ENCODE assay signal across 1 cellular context in the genomic region with DNA sequence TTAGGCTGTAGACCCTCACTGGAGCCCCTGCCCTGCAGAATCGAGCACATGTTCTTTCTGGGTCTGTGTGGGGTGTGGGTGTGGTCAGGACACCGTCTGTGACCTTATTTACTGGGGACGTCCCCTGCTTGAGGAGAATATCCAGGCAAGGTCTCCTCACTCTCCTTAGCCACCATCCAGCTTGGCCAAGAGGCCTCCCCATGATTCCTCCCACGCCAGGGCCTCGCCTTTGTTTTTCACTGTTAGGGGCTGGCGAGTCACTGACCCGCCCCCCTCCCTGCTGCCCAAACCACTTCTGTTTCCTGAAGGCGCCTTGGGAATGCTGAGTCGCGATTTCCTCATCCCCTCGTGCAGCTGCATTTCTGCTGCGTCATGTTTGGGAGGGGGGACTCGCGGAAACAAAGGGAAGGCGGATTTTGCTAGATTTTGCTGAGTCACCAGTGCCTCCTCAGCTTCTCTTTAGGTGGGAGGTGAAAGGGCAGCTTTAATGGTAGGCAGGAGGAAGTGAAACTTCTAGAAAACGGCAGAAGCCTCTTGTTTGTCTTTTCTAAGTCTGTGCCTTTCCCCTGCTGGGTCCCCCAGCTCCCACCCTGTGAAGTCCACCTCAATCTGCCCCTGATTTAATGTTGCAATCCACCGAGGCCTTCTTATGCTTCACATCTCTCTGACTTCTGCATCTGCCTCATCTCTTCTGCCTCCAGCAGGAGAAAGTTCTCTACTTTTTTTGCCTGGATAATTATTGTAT.
TF ChIP-seq lines count a peak whose summit lies in the region.

No MANE protein-coding gene starts in this region.

TF ChIP-seq in HepG2, 621 proteins besides CTCF, POLR2A, EP300 and RAD21 (continued from another document and continues in another):
- TF ChIP-seq, protein P1, sequence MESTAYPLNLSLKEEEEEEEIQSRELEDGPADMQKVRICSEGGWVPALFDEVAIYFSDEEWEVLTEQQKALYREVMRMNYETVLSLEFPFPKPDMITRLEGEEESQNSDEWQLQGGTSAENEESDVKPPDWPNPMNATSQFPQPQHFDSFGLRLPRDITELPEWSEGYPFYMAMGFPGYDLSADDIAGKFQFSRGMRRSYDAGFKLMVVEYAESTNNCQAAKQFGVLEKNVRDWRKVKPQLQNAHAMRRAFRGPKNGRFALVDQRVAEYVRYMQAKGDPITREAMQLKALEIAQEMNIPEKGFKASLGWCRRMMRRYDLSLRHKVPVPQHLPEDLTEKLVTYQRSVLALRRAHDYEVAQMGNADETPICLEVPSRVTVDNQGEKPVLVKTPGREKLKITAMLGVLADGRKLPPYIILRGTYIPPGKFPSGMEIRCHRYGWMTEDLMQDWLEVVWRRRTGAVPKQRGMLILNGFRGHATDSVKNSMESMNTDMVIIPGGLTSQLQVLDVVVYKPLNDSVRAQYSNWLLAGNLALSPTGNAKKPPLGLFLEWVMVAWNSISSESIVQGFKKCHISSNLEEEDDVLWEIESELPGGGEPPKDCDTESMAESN (CRISPR knock-in tag; conservative IDR thresholded peaks at IDR 0.05), result peak; percentile 51; the same call in 1 of the 2 replicates
- TF ChIP-seq, protein P2, sequence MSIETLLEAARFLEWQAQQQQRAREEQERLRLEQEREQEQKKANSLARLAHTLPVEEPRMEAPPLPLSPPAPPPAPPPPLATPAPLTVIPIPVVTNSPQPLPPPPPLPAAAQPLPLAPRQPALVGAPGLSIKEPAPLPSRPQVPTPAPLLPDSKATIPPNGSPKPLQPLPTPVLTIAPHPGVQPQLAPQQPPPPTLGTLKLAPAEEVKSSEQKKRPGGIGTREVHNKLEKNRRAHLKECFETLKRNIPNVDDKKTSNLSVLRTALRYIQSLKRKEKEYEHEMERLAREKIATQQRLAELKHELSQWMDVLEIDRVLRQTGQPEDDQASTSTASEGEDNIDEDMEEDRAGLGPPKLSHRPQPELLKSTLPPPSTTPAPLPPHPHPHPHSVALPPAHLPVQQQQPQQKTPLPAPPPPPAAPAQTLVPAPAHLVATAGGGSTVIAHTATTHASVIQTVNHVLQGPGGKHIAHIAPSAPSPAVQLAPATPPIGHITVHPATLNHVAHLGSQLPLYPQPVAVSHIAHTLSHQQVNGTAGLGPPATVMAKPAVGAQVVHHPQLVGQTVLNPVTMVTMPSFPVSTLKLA (IDR thresholded peaks at IDR 0.05), result peak; percentile 86
- 0 out of 2 replicates have a peak, but pooled peaks have one; percentile 28 for TF ChIP-seq TP53 (CRISPR knock-in tag; conservative IDR thresholded peaks at IDR 0.05)
- TF ChIP-seq ZNF160 (CRISPR knock-in tag; IDR thresholded peaks at IDR 0.05), result peak; percentile 46; the same call in 1 of the 2 replicates
- peak; percentile 82 for TF ChIP-seq TEAD3 (CRISPR knock-in tag; optimal IDR thresholded peaks at IDR 0.05; ENCODE audit: borderline replicate concordance)
- peak; percentile 80 for TF ChIP-seq IRF2 (CRISPR knock-in tag; IDR thresholded peaks at IDR 0.05)
- TF ChIP-seq ZNF430 (CRISPR knock-in tag; IDR thresholded peaks at IDR 0.05), result peak; percentile 59; the same call in 1 of the 2 replicates
- TF ChIP-seq, protein P3, sequence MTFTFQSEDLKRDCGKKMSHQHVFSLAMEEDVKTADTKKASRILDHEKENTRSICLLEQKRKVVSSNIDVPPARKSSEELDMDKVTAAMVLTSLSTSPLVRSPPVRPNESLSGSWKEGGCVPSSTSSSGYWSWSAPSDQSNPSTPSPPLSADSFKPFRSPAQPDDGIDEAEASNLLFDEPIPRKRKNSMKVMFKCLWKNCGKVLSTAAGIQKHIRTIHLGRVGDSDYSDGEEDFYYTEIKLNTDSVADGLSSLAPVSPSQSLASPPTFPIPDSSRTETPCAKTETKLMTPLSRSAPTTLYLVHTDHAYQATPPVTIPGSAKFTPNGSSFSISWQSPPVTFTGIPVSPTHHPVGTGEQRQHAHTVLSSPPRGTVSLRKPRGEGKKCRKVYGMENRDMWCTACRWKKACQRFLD (CRISPR knock-in tag; IDR thresholded peaks at IDR 0.05; ENCODE audit: borderline replicate concordance), result peak; percentile 44; the same call in 1 of the 2 replicates
- no peak for TF ChIP-seq PRPF4 (IDR thresholded peaks at IDR 0.05; ENCODE audit: low read depth, low read length, poor library complexity, severe bottlenecking)
- peak; percentile 38; the same call in 1 of the 2 replicates for TF ChIP-seq FOXC1 (CRISPR knock-in tag; IDR thresholded peaks at IDR 0.05; ENCODE audit: borderline replicate concordance)
- TF ChIP-seq, protein P4, sequence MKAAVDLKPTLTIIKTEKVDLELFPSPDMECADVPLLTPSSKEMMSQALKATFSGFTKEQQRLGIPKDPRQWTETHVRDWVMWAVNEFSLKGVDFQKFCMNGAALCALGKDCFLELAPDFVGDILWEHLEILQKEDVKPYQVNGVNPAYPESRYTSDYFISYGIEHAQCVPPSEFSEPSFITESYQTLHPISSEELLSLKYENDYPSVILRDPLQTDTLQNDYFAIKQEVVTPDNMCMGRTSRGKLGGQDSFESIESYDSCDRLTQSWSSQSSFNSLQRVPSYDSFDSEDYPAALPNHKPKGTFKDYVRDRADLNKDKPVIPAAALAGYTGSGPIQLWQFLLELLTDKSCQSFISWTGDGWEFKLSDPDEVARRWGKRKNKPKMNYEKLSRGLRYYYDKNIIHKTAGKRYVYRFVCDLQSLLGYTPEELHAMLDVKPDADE (CRISPR knock-in tag; IDR thresholded peaks at IDR 0.05), result no peak
- peak; percentile 35; the same call in 1 of the 2 replicates for TF ChIP-seq TSC22D2 (CRISPR knock-in tag; IDR thresholded peaks at IDR 0.05; ENCODE audit: borderline replicate concordance)
- TF ChIP-seq, protein P5, sequence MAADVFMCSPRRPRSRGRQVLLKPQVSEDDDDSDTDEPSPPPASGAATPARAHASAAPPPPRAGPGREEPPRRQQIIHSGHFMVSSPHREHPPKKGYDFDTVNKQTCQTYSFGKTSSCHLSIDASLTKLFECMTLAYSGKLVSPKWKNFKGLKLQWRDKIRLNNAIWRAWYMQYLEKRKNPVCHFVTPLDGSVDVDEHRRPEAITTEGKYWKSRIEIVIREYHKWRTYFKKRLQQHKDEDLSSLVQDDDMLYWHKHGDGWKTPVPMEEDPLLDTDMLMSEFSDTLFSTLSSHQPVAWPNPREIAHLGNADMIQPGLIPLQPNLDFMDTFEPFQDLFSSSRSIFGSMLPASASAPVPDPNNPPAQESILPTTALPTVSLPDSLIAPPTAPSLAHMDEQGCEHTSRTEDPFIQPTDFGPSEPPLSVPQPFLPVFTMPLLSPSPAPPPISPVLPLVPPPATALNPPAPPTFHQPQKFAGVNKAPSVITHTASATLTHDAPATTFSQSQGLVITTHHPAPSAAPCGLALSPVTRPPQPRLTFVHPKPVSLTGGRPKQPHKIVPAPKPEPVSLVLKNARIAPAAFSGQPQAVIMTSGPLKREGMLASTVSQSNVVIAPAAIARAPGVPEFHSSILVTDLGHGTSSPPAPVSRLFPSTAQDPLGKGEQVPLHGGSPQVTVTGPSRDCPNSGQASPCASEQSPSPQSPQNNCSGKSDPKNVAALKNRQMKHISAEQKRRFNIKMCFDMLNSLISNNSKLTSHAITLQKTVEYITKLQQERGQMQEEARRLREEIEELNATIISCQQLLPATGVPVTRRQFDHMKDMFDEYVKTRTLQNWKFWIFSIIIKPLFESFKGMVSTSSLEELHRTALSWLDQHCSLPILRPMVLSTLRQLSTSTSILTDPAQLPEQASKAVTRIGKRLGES (CRISPR knock-in tag; IDR thresholded peaks at IDR 0.05; ENCODE audit: borderline replicate concordance), result no peak
- TF ChIP-seq YEATS2 (CRISPR knock-in tag; IDR thresholded peaks at IDR 0.05; ENCODE audit: borderline replicate concordance), result peak; percentile 78
- TF ChIP-seq DMAP1 (CRISPR knock-in tag; IDR thresholded peaks at IDR 0.05), result no peak; the same call in none of the 2 replicates
- TF ChIP-seq ZNF121 (CRISPR knock-in tag; IDR thresholded peaks at IDR 0.05), result peak; percentile 18; the same call in 1 of the 2 replicates
- no peak for TF ChIP-seq PTBP1 (IDR thresholded peaks at IDR 0.05; ENCODE audit: low read depth, low read length, poor library complexity, severe bottlenecking)
- 0 out of 2 replicates have a peak, but pooled peaks have one; percentile 60 for TF ChIP-seq ZNF138 (CRISPR knock-in tag; IDR thresholded peaks at IDR 0.05; ENCODE audit: low read depth)
- 0 out of 2 replicates have a peak, but pooled peaks have one; percentile 47 for TF ChIP-seq AHR (CRISPR knock-in tag; IDR thresholded peaks at IDR 0.05)
- peak; percentile 89 for TF ChIP-seq BCL6 (CRISPR knock-in tag; IDR thresholded peaks at IDR 0.05)
- peak; percentile 65 for TF ChIP-seq POGZ (CRISPR knock-in tag; IDR thresholded peaks at IDR 0.05)
- TF ChIP-seq TCF7 (IDR thresholded peaks at IDR 0.05; ENCODE audit: low read depth), result peak; percentile 59; the same call in 1 of the 2 replicates
- TF ChIP-seq ZNF878 (CRISPR knock-in tag; IDR thresholded peaks at IDR 0.05), result peak; percentile 79
- 0 out of 2 replicates have a peak, but pooled peaks have one; percentile 24 for TF ChIP-seq KDM4B (CRISPR knock-in tag; IDR thresholded peaks at IDR 0.05)
- TF ChIP-seq, protein P6, sequence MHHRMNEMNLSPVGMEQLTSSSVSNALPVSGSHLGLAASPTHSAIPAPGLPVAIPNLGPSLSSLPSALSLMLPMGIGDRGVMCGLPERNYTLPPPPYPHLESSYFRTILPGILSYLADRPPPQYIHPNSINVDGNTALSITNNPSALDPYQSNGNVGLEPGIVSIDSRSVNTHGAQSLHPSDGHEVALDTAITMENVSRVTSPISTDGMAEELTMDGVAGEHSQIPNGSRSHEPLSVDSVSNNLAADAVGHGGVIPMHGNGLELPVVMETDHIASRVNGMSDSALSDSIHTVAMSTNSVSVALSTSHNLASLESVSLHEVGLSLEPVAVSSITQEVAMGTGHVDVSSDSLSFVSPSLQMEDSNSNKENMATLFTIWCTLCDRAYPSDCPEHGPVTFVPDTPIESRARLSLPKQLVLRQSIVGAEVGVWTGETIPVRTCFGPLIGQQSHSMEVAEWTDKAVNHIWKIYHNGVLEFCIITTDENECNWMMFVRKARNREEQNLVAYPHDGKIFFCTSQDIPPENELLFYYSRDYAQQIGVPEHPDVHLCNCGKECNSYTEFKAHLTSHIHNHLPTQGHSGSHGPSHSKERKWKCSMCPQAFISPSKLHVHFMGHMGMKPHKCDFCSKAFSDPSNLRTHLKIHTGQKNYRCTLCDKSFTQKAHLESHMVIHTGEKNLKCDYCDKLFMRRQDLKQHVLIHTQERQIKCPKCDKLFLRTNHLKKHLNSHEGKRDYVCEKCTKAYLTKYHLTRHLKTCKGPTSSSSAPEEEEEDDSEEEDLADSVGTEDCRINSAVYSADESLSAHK (CRISPR knock-in tag; IDR thresholded peaks at IDR 0.05; ENCODE audit: borderline replicate concordance), result no peak
- TF ChIP-seq FOXK1 (CRISPR knock-in tag; IDR thresholded peaks at IDR 0.05; ENCODE audit: borderline replicate concordance, low read depth), result peak; percentile 96; the same call in 1 of the 2 replicates
- TF ChIP-seq MTA3 (CRISPR knock-in tag; IDR thresholded peaks at IDR 0.05), result no peak
- TF ChIP-seq CBX2 (IDR thresholded peaks at IDR 0.05; ENCODE audit: low read depth, low read length), result no peak
- TF ChIP-seq CBX2 (CRISPR knock-in tag; IDR thresholded peaks at IDR 0.05; ENCODE audit: low read depth), result no peak
- peak; percentile 74; the same call in 1 of the 2 replicates for TF ChIP-seq KDM3A (CRISPR knock-in tag; IDR thresholded peaks at IDR 0.05; ENCODE audit: low read depth)
- TF ChIP-seq HOXA5 (CRISPR knock-in tag; IDR thresholded peaks at IDR 0.05), result peak; percentile 63
- 0 out of 2 replicates have a peak, but pooled peaks have one; percentile 65 for TF ChIP-seq SMAD3 (CRISPR knock-in tag; IDR thresholded peaks at IDR 0.05)
- TF ChIP-seq, protein P7, sequence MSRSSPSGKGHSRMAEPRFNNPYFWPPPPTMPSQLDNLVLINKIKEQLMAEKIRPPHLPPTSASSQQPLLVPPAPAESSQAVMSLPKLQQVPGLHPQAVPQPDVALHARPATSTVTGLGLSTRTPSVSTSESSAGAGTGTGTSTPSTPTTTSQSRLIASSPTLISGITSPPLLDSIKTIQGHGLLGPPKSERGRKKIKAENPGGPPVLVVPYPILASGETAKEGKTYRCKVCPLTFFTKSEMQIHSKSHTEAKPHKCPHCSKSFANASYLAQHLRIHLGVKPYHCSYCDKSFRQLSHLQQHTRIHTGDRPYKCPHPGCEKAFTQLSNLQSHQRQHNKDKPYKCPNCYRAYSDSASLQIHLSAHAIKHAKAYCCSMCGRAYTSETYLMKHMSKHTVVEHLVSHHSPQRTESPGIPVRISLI (CRISPR knock-in tag; IDR thresholded peaks at IDR 0.05; ENCODE audit: borderline replicate concordance), result 0 out of 2 replicates have a peak, but pooled peaks have one; percentile 36
- TF ChIP-seq FOXA1 (IDR thresholded peaks at IDR 0.05), result no peak
- TF ChIP-seq FOXA1 (CRISPR knock-in tag; IDR thresholded peaks at IDR 0.05), result no peak
- TF ChIP-seq, protein P8, sequence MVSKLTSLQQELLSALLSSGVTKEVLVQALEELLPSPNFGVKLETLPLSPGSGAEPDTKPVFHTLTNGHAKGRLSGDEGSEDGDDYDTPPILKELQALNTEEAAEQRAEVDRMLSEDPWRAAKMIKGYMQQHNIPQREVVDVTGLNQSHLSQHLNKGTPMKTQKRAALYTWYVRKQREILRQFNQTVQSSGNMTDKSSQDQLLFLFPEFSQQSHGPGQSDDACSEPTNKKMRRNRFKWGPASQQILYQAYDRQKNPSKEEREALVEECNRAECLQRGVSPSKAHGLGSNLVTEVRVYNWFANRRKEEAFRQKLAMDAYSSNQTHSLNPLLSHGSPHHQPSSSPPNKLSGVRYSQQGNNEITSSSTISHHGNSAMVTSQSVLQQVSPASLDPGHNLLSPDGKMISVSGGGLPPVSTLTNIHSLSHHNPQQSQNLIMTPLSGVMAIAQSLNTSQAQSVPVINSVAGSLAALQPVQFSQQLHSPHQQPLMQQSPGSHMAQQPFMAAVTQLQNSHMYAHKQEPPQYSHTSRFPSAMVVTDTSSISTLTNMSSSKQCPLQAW (CRISPR knock-in tag; IDR thresholded peaks at IDR 0.05), result peak; percentile 89
- TF ChIP-seq SMARCC2 (IDR thresholded peaks at IDR 0.05), result peak; percentile 66; the same call in 1 of the 2 replicates
- peak; percentile 80; the same call in 1 of the 2 replicates for TF ChIP-seq ZNF205 (CRISPR knock-in tag; IDR thresholded peaks at IDR 0.05)
- TF ChIP-seq, protein P9, sequence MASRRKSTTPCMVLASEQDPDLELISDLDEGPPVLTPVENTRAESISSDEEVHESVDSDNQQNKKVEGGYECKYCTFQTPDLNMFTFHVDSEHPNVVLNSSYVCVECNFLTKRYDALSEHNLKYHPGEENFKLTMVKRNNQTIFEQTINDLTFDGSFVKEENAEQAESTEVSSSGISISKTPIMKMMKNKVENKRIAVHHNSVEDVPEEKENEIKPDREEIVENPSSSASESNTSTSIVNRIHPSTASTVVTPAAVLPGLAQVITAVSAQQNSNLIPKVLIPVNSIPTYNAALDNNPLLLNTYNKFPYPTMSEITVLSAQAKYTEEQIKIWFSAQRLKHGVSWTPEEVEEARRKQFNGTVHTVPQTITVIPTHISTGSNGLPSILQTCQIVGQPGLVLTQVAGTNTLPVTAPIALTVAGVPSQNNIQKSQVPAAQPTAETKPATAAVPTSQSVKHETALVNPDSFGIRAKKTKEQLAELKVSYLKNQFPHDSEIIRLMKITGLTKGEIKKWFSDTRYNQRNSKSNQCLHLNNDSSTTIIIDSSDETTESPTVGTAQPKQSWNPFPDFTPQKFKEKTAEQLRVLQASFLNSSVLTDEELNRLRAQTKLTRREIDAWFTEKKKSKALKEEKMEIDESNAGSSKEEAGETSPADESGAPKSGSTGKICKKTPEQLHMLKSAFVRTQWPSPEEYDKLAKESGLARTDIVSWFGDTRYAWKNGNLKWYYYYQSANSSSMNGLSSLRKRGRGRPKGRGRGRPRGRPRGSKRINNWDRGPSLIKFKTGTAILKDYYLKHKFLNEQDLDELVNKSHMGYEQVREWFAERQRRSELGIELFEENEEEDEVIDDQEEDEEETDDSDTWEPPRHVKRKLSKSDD (CRISPR knock-in tag; IDR thresholded peaks at IDR 0.05; ENCODE audit: low read depth), result no peak
- peak; percentile 24; the same call in 1 of the 2 replicates for TF ChIP-seq TAF1 (CRISPR knock-in tag; IDR thresholded peaks at IDR 0.05)
- peak; percentile 86 for TF ChIP-seq PITX1 (CRISPR knock-in tag; IDR thresholded peaks at IDR 0.05)
- 0 out of 2 replicates have a peak, but pooled peaks have one; percentile 61 for TF ChIP-seq ZNF615 (CRISPR knock-in tag; IDR thresholded peaks at IDR 0.05; ENCODE audit: borderline replicate concordance)
